In the genomic region with DNA sequence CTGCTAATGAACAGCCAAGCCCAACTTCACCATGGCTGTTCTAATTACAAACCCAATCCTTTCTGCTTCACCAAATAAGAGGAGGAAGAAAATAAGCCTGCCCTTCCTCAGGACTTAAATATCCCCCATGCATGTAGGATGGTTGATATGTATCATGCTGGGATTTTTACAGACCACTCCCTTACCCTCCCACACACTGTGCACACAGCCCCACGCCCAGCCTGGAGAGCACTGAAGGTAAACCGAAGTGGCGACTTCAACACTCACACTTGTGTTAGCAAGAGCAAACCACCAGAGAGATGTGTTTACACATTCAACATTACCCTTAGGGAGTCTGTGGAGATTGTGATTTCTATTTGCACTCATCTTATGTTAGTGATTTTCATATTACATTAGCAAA, we compare ENCODE assay signal across 22 cellular contexts.
"Had no signal": no experiment of that assay in that cellular context is flagged by ENCODE, and none has a peak within 500 bp of the region (broad histone marks: within the 10 kb centered on the region; RNA-seq: fewer than 3 reads in every experiment).

No MANE protein-coding gene starts in this region.

- H3K9me3 ChIP-seq: esophagus muscularis mucosa, heart left ventricle, testis, transverse colon had no signal

- H3K4me1 ChIP-seq: foreskin keratinocyte, heart left ventricle, testis, transverse colon had no signal

- ATAC-seq: foreskin keratinocyte, left lobe of liver, right cardiac atrium had no signal

- H3K27me3 ChIP-seq: brain microvascular endothelial cell, esophagus muscularis mucosa, foreskin keratinocyte, heart left ventricle, testis, transverse colon had no signal

- DNase-seq: activated CD4-positive, alpha-beta memory T cell treated with anti-CD3 and anti-CD28 coated beads, Interleukin-2, amount 10 ng/mL, durations not matched to agents 7 days and 5 days; activated CD4-positive, alpha-beta T cell treated with anti-CD3 and anti-CD28 coated beads for 1 hour; activated CD4-positive, alpha-beta T cell treated with anti-CD3 and anti-CD28 coated beads, Interleukin-2, amount 10 ng/mL, durations not matched to agents 7 days and 5 days; activated CD8-positive, alpha-beta memory T cell treated with anti-CD3 and anti-CD28 coated beads, Interleukin-2, amount 50 U/mL, for 48 hours; activated gamma-delta T cell; activated naive CD4-positive, alpha-beta T cell treated with anti-CD3 and anti-CD28 coated beads, Interleukin-2, amount 10 ng/mL, durations not matched to agents 7 days and 5 days; activated naive CD8-positive, alpha-beta T cell treated with anti-CD3 and anti-CD28 coated beads, Interleukin-2, amount 10 ng/mL, durations not matched to agents 7 days and 5 days; activated T-cell treated with anti-CD3 and anti-CD28 coated beads, Interleukin-2, amount 50 U/mL, for 24 hours; brain microvascular endothelial cell; effector CD4-positive, alpha-beta T cell; foreskin keratinocyte; heart left ventricle; posterior cingulate gyrus; stimulated activated CD4-positive, alpha-beta T cell treated with anti-CD3 and anti-CD28 coated beads, Interleukin-2, amount 100 ng/mL, for 48 hours; stimulated activated naive CD4-positive, alpha-beta T cell treated with Interleukin-2 at 50 U/mL for 16 hours; testis; transverse colon had no signal

- H3K4me3 ChIP-seq: esophagus muscularis mucosa, heart left ventricle, testis, transverse colon had no signal

- H3K36me3 ChIP-seq: brain microvascular endothelial cell, esophagus muscularis mucosa, heart left ventricle, transverse colon had no signal

- H3K27ac ChIP-seq: brain microvascular endothelial cell, esophagus muscularis mucosa, foreskin keratinocyte, heart left ventricle, testis, transverse colon had no signal

- FAIRE-seq: astrocyte, urothelium cell line had no signal
